In genomic region chr3:36394176-36394575, GRCh38 we compare ENCODE assay signal across 11 cellular contexts. TPM values are rescaled to one million over a fixed set of nuclear protein-coding genes. Genes with fewer than 3 reads are reported as not detected.
"Had no signal": no experiment of that assay in that cellular context is flagged by ENCODE, and none has a peak within 500 bp of the region (broad histone marks: within the 10 kb centered on the region; RNA-seq: fewer than 3 reads in every experiment).

No MANE protein-coding gene starts in this region.

- H3K9me3 ChIP-seq: gastrocnemius medialis, heart left ventricle had no signal

- H3K36me3 ChIP-seq: gastrocnemius medialis, heart left ventricle had no signal

- H3K4me1 ChIP-seq: gastrocnemius medialis, heart left ventricle had no signal

- H3K4me3 ChIP-seq: gastrocnemius medialis, heart left ventricle had no signal

- DNase-seq: activated CD4-positive, alpha-beta memory T cell treated with anti-CD3 and anti-CD28 coated beads, Interleukin-2, amount 10 ng/mL, durations not matched to agents 7 days and 5 days; activated CD4-positive, alpha-beta T cell treated with anti-CD3 and anti-CD28 coated beads for 4 hours; activated effector memory CD4-positive, alpha-beta T cell treated with Interleukin-2 at 50 U/mL for 16 hours; activated T-cell treated with anti-CD3 and anti-CD28 coated beads, Interleukin-2, amount 50 U/mL, for 4 hours; amniotic stem cell; gastrocnemius medialis; heart left ventricle; naive thymus-derived CD8-positive, alpha-beta T cell; retina; stimulated activated CD4-positive, alpha-beta T cell treated with anti-CD3 and anti-CD28 coated beads, Interleukin-2, amount 100 ng/mL, for 48 hours; T-helper 17 cell had no signal

- H3K27me3 ChIP-seq: gastrocnemius medialis, heart left ventricle had no signal

- H3K27ac ChIP-seq: gastrocnemius medialis, heart left ventricle had no signal

RNA-seq across cellular contexts. Expression of gene STAC, which starts 13.9 kb away (rescaled TPM):
- total RNA-seq: activated CD4-positive, alpha-beta memory T cell treated with anti-CD3 and anti-CD28 coated beads, Interleukin-2, amount 10 ng/mL, durations not matched to agents 7 days and 5 days; activated T-cell treated with anti-CD3 and anti-CD28 coated beads, Interleukin-2, amount 50 U/mL, for 4 hours; naive thymus-derived CD8-positive, alpha-beta T cell had no signal
